In genomic region chr3:136134091-136134490, GRCh38 we compare ENCODE assay signal across 24 cellular contexts.
"Had no signal": no experiment of that assay in that cellular context is flagged by ENCODE, and none has a peak within 500 bp of the region (broad histone marks: within the 10 kb centered on the region; RNA-seq: fewer than 3 reads in every experiment).

No MANE protein-coding gene starts in this region.

- H3K4me3 ChIP-seq: lung, ovary, right atrium auricular region, skin epidermis, stomach, testis, thyroid gland, transverse colon, upper lobe of left lung, vagina had no signal

- DNase-seq: hypothalamus; immature natural killer cell; kidney; mesendoderm; naive thymus-derived CD4-positive, alpha-beta T cell; ovary; stimulated activated CD4-positive, alpha-beta T cell treated with anti-CD3 and anti-CD28 coated beads, Interleukin-12 subunit alpha, Interleukin-12 subunit beta, amount 100 ng/mL, for 4 hours; stimulated activated CD4-positive, alpha-beta T cell treated with anti-CD3 and anti-CD28 coated beads, Interleukin-15, amount 100 ng/mL, for 24 hours; stimulated activated CD4-positive, alpha-beta T cell treated with anti-CD3 and anti-CD28 coated beads, Interleukin-2, amount 100 ng/mL, for 24 hours; stimulated activated CD4-positive, alpha-beta T cell treated with anti-CD3 and anti-CD28 coated beads, Interleukin-4, amount 100 ng/mL, for 1 hour; stimulated activated naive B cell treated with anti-CD40 and anti-IgM and Interleukin-4, amounts not matched to agents 10 μg/mL and 1 μg/mL and 100 μg/mL, for 72 hours; stimulated activated naive CD8-positive, alpha-beta T cell treated with anti-CD3 and anti-CD28 coated beads, Interleukin-15, Interleukin-2, amounts not matched to agents 100 U/mL and 50 U/mL, for 24 hours; stomach; testis; thyroid gland; transverse colon; upper lobe of left lung had no signal

- H3K27me3 ChIP-seq: ovary, right atrium auricular region, stomach, testis, thyroid gland, transverse colon, upper lobe of left lung, vagina had no signal

- FAIRE-seq: islet of Langerhans had no signal

- H3K36me3 ChIP-seq: ovary, right atrium auricular region, stomach, thyroid gland, transverse colon, upper lobe of left lung, vagina had no signal

- ATAC-seq: naive thymus-derived CD4-positive, alpha-beta T cell; natural killer cell treated with Interleukin-12 subunit alpha and Interleukin-12 subunit beta and Interleukin-15 and Interleukin-18, amount 100 ng/mL, for 72 hours; sciatic nerve; stimulated activated naive B cell treated with anti-CD40 and anti-IgM and Interleukin-4, amounts not matched to agents 10 μg/mL and 1 μg/mL and 100 μg/mL, for 72 hours; stimulated activated naive CD8-positive, alpha-beta T cell treated with anti-CD3 and anti-CD28 coated beads, Interleukin-15, Interleukin-2, amounts not matched to agents 100 U/mL and 50 U/mL, for 24 hours had no signal

- H3K4me1 ChIP-seq: right atrium auricular region, thyroid gland, transverse colon, upper lobe of left lung, vagina had no signal

- H3K27ac ChIP-seq: ovary, right atrium auricular region, skin epidermis, stomach, testis, thyroid gland, transverse colon, upper lobe of left lung, vagina had no signal

- H3K9me3 ChIP-seq: ovary, right atrium auricular region, stomach, testis, thyroid gland, transverse colon, upper lobe of left lung, vagina had no signal
